In the genomic region with DNA sequence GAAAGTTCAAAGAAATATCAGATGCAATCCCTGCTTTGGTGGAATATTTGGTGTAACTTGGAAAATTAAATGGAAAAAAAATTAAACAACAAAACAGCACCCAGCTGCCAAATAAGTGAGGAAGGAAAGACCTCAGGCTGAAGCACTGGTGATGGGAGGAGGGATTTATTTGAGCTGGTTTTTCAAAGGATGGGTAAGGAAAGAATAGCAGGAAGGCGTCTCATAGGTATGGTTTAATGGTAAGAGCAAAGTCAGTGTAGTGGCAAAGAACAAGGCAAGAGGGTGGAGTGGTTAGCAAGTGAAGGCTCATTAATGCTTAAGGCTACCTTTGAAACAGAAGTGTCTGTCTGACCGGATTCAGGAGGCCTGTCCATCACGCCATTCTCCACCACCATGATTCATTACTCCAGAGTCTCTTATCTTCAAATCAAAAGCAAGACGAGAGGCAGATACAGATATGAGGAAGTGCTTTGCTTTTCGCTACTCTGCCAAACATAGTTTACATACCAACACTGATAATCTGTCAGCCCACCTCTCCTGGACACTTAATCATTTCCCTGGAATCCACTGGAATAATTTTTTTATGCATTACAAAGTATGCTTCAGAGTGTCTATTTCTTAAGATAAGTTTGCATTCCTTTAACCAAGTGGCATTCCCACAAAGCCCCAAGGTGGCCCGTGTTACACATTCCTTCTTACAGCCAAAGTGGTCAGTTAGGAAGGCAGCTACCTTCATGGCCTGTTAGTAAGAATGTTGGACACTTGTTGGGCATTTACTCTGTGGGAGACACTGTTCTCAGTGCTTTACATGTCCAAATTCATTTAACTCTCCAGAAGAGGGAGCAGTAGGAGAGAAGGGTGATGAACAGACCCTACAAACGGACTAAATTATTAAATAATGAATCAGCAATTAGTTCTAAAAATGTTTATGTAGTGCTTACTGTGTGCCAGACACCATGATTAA, we compare ENCODE assay signal across 1 cellular context.
TF ChIP-seq lines count a peak whose summit lies in the region.

No MANE protein-coding gene starts in this region.

TF ChIP-seq in SK-N-SH treated with all-trans-retinoic acid at 6 μM for 48 hours, 23 proteins besides CTCF, POLR2A, EP300 and RAD21 (continued from another document):
- TF ChIP-seq, protein P1, sequence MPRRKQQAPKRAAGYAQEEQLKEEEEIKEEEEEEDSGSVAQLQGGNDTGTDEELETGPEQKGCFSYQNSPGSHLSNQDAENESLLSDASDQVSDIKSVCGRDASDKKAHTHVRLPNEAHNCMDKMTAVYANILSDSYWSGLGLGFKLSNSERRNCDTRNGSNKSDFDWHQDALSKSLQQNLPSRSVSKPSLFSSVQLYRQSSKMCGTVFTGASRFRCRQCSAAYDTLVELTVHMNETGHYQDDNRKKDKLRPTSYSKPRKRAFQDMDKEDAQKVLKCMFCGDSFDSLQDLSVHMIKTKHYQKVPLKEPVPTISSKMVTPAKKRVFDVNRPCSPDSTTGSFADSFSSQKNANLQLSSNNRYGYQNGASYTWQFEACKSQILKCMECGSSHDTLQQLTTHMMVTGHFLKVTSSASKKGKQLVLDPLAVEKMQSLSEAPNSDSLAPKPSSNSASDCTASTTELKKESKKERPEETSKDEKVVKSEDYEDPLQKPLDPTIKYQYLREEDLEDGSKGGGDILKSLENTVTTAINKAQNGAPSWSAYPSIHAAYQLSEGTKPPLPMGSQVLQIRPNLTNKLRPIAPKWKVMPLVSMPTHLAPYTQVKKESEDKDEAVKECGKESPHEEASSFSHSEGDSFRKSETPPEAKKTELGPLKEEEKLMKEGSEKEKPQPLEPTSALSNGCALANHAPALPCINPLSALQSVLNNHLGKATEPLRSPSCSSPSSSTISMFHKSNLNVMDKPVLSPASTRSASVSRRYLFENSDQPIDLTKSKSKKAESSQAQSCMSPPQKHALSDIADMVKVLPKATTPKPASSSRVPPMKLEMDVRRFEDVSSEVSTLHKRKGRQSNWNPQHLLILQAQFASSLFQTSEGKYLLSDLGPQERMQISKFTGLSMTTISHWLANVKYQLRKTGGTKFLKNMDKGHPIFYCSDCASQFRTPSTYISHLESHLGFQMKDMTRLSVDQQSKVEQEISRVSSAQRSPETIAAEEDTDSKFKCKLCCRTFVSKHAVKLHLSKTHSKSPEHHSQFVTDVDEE (CRISPR knock-in tag; IDR thresholded peaks at IDR 0.05), result peak; percentile 91
- TF ChIP-seq ARNTL (CRISPR knock-in tag; IDR thresholded peaks at IDR 0.05; ENCODE audit: borderline replicate concordance, low read depth) (no peak), ESRRG (CRISPR knock-in tag; IDR thresholded peaks at IDR 0.05) (peak; percentile 90; the same call in 1 of the 2 replicates), CSDC2 (CRISPR knock-in tag; IDR thresholded peaks at IDR 0.05) (peak; percentile 30; the same call in 1 of the 2 replicates), ZFP3 (CRISPR knock-in tag; IDR thresholded peaks at IDR 0.05) (no peak), GLIS3 (CRISPR knock-in tag; IDR thresholded peaks at IDR 0.05) (peak; percentile 94; the same call in 1 of the 2 replicates), SNAI2 (CRISPR knock-in tag; IDR thresholded peaks at IDR 0.05) (no peak; the same call in 1 of the 2 replicates)
- TF ChIP-seq, protein P2, sequence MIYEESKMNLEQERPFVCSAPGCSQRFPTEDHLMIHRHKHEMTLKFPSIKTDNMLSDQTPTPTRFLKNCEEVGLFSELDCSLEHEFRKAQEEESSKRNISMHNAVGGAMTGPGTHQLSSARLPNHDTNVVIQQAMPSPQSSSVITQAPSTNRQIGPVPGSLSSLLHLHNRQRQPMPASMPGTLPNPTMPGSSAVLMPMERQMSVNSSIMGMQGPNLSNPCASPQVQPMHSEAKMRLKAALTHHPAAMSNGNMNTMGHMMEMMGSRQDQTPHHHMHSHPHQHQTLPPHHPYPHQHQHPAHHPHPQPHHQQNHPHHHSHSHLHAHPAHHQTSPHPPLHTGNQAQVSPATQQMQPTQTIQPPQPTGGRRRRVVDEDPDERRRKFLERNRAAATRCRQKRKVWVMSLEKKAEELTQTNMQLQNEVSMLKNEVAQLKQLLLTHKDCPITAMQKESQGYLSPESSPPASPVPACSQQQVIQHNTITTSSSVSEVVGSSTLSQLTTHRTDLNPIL (CRISPR knock-in tag; IDR thresholded peaks at IDR 0.05; ENCODE audit: low read depth), result peak; percentile 96
